1 cellular context compared by ENCODE assay signal in genomic region chr2:195656859-195657633, GRCh38.
TF ChIP-seq lines count a peak whose summit lies in the region.

Gene SLC39A10, plus strand, starts transcription at chr2:195657226. Its CDS starts 22,817 bp downstream, at chr2:195680043.

TF ChIP-seq in HepG2, 621 proteins besides CTCF, POLR2A, EP300 and RAD21 (continued from another document and continues in another):
- peak; percentile 38; the same call in 1 of the 2 replicates for TF ChIP-seq ARID5B (CRISPR knock-in tag; IDR thresholded peaks at IDR 0.05)
- no peak for TF ChIP-seq MBNL3 (CRISPR knock-in tag; conservative IDR thresholded peaks at IDR 0.05)
- peak; percentile 38; the same call in 1 of the 2 replicates for TF ChIP-seq SNAPC2 (CRISPR knock-in tag; IDR thresholded peaks at IDR 0.05)
- peak; percentile 58; the same call in 1 of the 2 replicates for TF ChIP-seq ZNF333 (CRISPR knock-in tag; IDR thresholded peaks at IDR 0.05; ENCODE audit: borderline replicate concordance)
- no peak for TF ChIP-seq ZHX2 (IDR thresholded peaks at IDR 0.05; ENCODE audit: low read depth)
- TF ChIP-seq ZHX2 (CRISPR knock-in tag; IDR thresholded peaks at IDR 0.05; ENCODE audit: borderline replicate concordance) = no peak
- no peak for TF ChIP-seq ZNF75D (CRISPR knock-in tag; IDR thresholded peaks at IDR 0.05; ENCODE audit: borderline replicate concordance)
- peak; percentile 89; the same call in 1 of the 2 replicates for TF ChIP-seq ZNF136 (CRISPR knock-in tag; IDR thresholded peaks at IDR 0.05; ENCODE audit: low read depth)
- 0 out of 2 replicates have a peak, but pooled peaks have one; percentile 76 for TF ChIP-seq YEATS4 (CRISPR knock-in tag; IDR thresholded peaks at IDR 0.05; ENCODE audit: borderline replicate concordance)
- no peak for TF ChIP-seq TEAD2 (CRISPR knock-in tag; IDR thresholded peaks at IDR 0.05)
- peak; percentile 93 for TF ChIP-seq DRAP1 (CRISPR knock-in tag; IDR thresholded peaks at IDR 0.05)
- TF ChIP-seq RARG (CRISPR knock-in tag; IDR thresholded peaks at IDR 0.05; ENCODE audit: low read depth) = no peak
- TF ChIP-seq ZNF367 (CRISPR knock-in tag; IDR thresholded peaks at IDR 0.05; ENCODE audit: borderline replicate concordance) = no peak
- TF ChIP-seq RFXAP (CRISPR knock-in tag; IDR thresholded peaks at IDR 0.05; ENCODE audit: borderline replicate concordance) = no peak; the same call in none of the 2 replicates
- no peak for TF ChIP-seq ZNF292 (CRISPR knock-in tag; IDR thresholded peaks at IDR 0.05; ENCODE audit: borderline replicate concordance, low read depth)
- peak; percentile 84; the same call in 1 of the 2 replicates for TF ChIP-seq ZNF280D (CRISPR knock-in tag; IDR thresholded peaks at IDR 0.05)
- TF ChIP-seq BORCS8-MEF2B (CRISPR knock-in tag; IDR thresholded peaks at IDR 0.05) = peak; percentile 89
- peak; percentile 78 for TF ChIP-seq DMAP1 (CRISPR knock-in tag; IDR thresholded peaks at IDR 0.05)
- no peak for TF ChIP-seq ZNF350 (CRISPR knock-in tag; IDR thresholded peaks at IDR 0.05; ENCODE audit: borderline replicate concordance, low read depth)
- no peak for TF ChIP-seq USF2 (IDR thresholded peaks at IDR 0.05; ENCODE audit: low read depth, low read length)
- no peak for TF ChIP-seq USF2 (CRISPR knock-in tag; IDR thresholded peaks at IDR 0.05; ENCODE audit: borderline replicate concordance)
- no peak; the same call in 1 of the 2 replicates for TF ChIP-seq ISL2 (CRISPR knock-in tag; IDR thresholded peaks at IDR 0.05)
- no peak for TF ChIP-seq ZNF432 (CRISPR knock-in tag; IDR thresholded peaks at IDR 0.05; ENCODE audit: borderline replicate concordance)
- TF ChIP-seq ZNF737 (CRISPR knock-in tag; IDR thresholded peaks at IDR 0.05; ENCODE audit: borderline replicate concordance) = no peak
- no peak for TF ChIP-seq NPAS2 (CRISPR knock-in tag; IDR thresholded peaks at IDR 0.05; ENCODE audit: borderline replicate concordance)
- TF ChIP-seq RELA (CRISPR knock-in tag; IDR thresholded peaks at IDR 0.05) = no peak
- TF ChIP-seq ZNF124 (CRISPR knock-in tag; IDR thresholded peaks at IDR 0.05) = no peak
- peak; percentile 88 for TF ChIP-seq AHR (CRISPR knock-in tag; IDR thresholded peaks at IDR 0.05)
- TF ChIP-seq ZNF276 (CRISPR knock-in tag; IDR thresholded peaks at IDR 0.05; ENCODE audit: low read depth) = 0 out of 2 replicates have a peak, but pooled peaks have one; percentile 66
- TF ChIP-seq ZNF770 (CRISPR knock-in tag; IDR thresholded peaks at IDR 0.05) = no peak
- TF ChIP-seq ZBTB43 (CRISPR knock-in tag; conservative IDR thresholded peaks at IDR 0.05) = 0 out of 2 replicates have a peak, but pooled peaks have one; percentile 10
- TF ChIP-seq SKIL (CRISPR knock-in tag; IDR thresholded peaks at IDR 0.05; ENCODE audit: borderline replicate concordance) = no peak
- no peak for TF ChIP-seq ZNF263 (CRISPR knock-in tag; IDR thresholded peaks at IDR 0.05)
